Comparison of ENCODE assay signal across 29 cellular contexts in genomic region chr13:37488682-37489081, GRCh38.
A peak's percentile ranks its signal among the peaks of the same experiment; 100 is the strongest.
DNase-seq lines count a peak whose midpoint lies in the region; FAIRE-seq and TF ChIP-seq lines count a peak whose summit lies in the region.
"Had no signal": no experiment of that assay in that cellular context is flagged by ENCODE, and none has a peak within 500 bp of the region (broad histone marks: within the 10 kb centered on the region; RNA-seq: fewer than 3 reads in every experiment).

No MANE protein-coding gene starts in this region.

- no peak overlapping the region for H3K9ac ChIP-seq in GM23248

- peaks cover 7% of the 10 kb centered on the region for H3K9me3 Mint-ChIP-seq in chondrocyte (ENCODE audit: low read depth)
- H3K9me3 Mint-ChIP-seq: activated naive CD4-positive, alpha-beta T cell treated with anti-CD3 and anti-CD28 coated beads for 36 hours; endodermal cell; nephron; stimulated activated naive CD8-positive, alpha-beta T cell treated with anti-CD3 and anti-CD28 coated beads, Interleukin-15, Interleukin-2, amounts not matched to agents 100 ng/mL and 50 ng/mL, for 24 hours had no signal

- peak; percentile 69 for DNase-seq in GM23248
- DNase-seq in chondrocyte (ENCODE audit: low spot score), result no peak
- DNase-seq in iris pigment epithelial cell (ENCODE audit: low read depth), result peak; percentile 65
- DNase-seq in effector CD4-positive, alpha-beta T cell, result no peak
- no peak for DNase-seq in GM10248 (ENCODE audit: extremely low spot score)
- DNase-seq in GM19238 (ENCODE audit: insufficient read length, low spot score), result no peak
- no peak for DNase-seq in HT-29 (ENCODE audit: low spot score)
- DNase-seq: activated CD8-positive, alpha-beta memory T cell treated with anti-CD3 and anti-CD28 coated beads, Interleukin-2, amount 50 U/mL, for 48 hours; activated CD8-positive, alpha-beta T cell treated with anti-CD3 and anti-CD28 coated beads for 36 hours; activated naive CD4-positive, alpha-beta T cell treated with anti-CD3 and anti-CD28 coated beads for 36 hours; amygdala; BE2C; CD8-positive, alpha-beta T cell; endodermal cell; NCI-H146; NCI-H345; ovary; small intestine; stimulated activated CD4-positive, alpha-beta T cell treated with anti-CD3 and anti-CD28 coated beads, Interleukin-1b, Interleukin-23, amount 100 ng/mL, for 48 hours had no signal

- no peaks in the 10 kb centered on the region for H4K20me1 ChIP-seq in GM23248 (ENCODE audit: insufficient read depth)

- H3K36me3 ChIP-seq in GM23248 (ENCODE audit: low read depth), result no peaks in the 10 kb centered on the region
- H3K36me3 ChIP-seq: BE2C, HAP-1, ovary, thoracic aorta had no signal

- H3K27me3 Mint-ChIP-seq in chondrocyte (ENCODE audit: low read depth), result no peaks in the 10 kb centered on the region
- H3K27me3 Mint-ChIP-seq: activated CD8-positive, alpha-beta T cell treated with anti-CD3 and anti-CD28 coated beads for 36 hours; dendritic cell treated with granulocyte-macrophage colony-stimulating factor and Interleukin-4, amounts not matched to agents 40 ng/mL and 50 ng/mL, for 4 days; stimulated activated naive CD8-positive, alpha-beta T cell treated with anti-CD3 and anti-CD28 coated beads, Interleukin-15, Interleukin-2, amounts not matched to agents 100 ng/mL and 50 ng/mL, for 24 hours had no signal

- in situ Hi-C loops in GM23248 (cut with MboI), result no loop called here

- H3F3A ChIP-seq in GM23248 (ENCODE audit: insufficient read depth), result peaks cover 47% of the 10 kb centered on the region

- peaks cover 89% of the 10 kb centered on the region for H3K4me1 Mint-ChIP-seq in chondrocyte (ENCODE audit: low read depth)

- peak overlapping the region; percentile 23; the same call in 1 of the 2 replicates for H3K4me3 ChIP-seq in GM23248
- H3K4me3 ChIP-seq: HAP-1, hepatocyte, lung, ovary, thoracic aorta had no signal

- CTCF ChIA-PET in GM10248 (lab: Yijun Ruan, JAX), result no interaction called here

- H3K4me2 ChIP-seq in GM23248 (ENCODE audit: unreplicated experiment), result peak overlapping the region; percentile 60
- H3K4me2 ChIP-seq: hepatocyte had no signal

- POLR2A ChIA-PET in GM10248 (lab: Yijun Ruan, JAX), result no interaction called here

- TF ChIP-seq CTCF in chondrocyte (IDR thresholded peaks at IDR 0.05) (no peak), GM10248 (IDR thresholded peaks at IDR 0.05; ENCODE audit: control extremely low read depth, extremely low read depth, low read depth, missing control alignments) (no peak)

- no peak overlapping the region for H3K4me3 Mint-ChIP-seq in chondrocyte (ENCODE audit: unreplicated experiment)
- H3K4me3 Mint-ChIP-seq: activated CD8-positive, alpha-beta T cell treated with anti-CD3 and anti-CD28 coated beads for 36 hours; activated naive CD4-positive, alpha-beta T cell treated with anti-CD3 and anti-CD28 coated beads for 36 hours; CD8-positive, alpha-beta T cell; dendritic cell treated with granulocyte-macrophage colony-stimulating factor and Interleukin-4, amounts not matched to agents 40 ng/mL and 50 ng/mL, for 4 days; endodermal cell; nephron; stimulated activated naive CD8-positive, alpha-beta T cell treated with anti-CD3 and anti-CD28 coated beads, Interleukin-15, Interleukin-2, amounts not matched to agents 100 ng/mL and 50 ng/mL, for 24 hours had no signal

- no peaks in the 10 kb centered on the region for H3K27me3 ChIP-seq in GM23248 (replicated peaks; ENCODE audit: insufficient read depth)
- H3K27me3 ChIP-seq: BE2C, hepatocyte, ovary had no signal

- H3K79me2 ChIP-seq in GM23248 (ENCODE audit: insufficient read depth), result no peaks in the 10 kb centered on the region
- H3K79me2 ChIP-seq: hepatocyte had no signal

- peaks cover 2% of the 10 kb centered on the region for H3K36me3 Mint-ChIP-seq in chondrocyte (ENCODE audit: low read depth)
- H3K36me3 Mint-ChIP-seq: CD8-positive, alpha-beta T cell had no signal

- peak overlapping the region; percentile 83 for H3K27ac Mint-ChIP-seq in chondrocyte (ENCODE audit: unreplicated experiment)
- H3K27ac Mint-ChIP-seq: activated CD8-positive, alpha-beta T cell treated with anti-CD3 and anti-CD28 coated beads for 36 hours; activated naive CD4-positive, alpha-beta T cell treated with anti-CD3 and anti-CD28 coated beads for 36 hours; CD8-positive, alpha-beta T cell; dendritic cell treated with granulocyte-macrophage colony-stimulating factor and Interleukin-4, amounts not matched to agents 40 ng/mL and 50 ng/mL, for 4 days; endodermal cell; stimulated activated naive CD8-positive, alpha-beta T cell treated with anti-CD3 and anti-CD28 coated beads, Interleukin-15, Interleukin-2, amounts not matched to agents 100 ng/mL and 50 ng/mL, for 24 hours had no signal

- H3K4me1 ChIP-seq in GM23248 (ENCODE audit: insufficient read depth), result peaks cover 80% of the 10 kb centered on the region
- H3K4me1 ChIP-seq: BE2C, HAP-1 had no signal

- H3K27ac ChIP-seq in GM23248, result peak overlapping the region; percentile 22
- H3K27ac ChIP-seq: hepatocyte, ovary had no signal

- no peaks in the 10 kb centered on the region for H3K9me3 ChIP-seq in GM23248 (ENCODE audit: low read depth)
- H3K9me3 ChIP-seq: BE2C, HAP-1, ovary, thoracic aorta had no signal

- H3K9me2 ChIP-seq in GM23248 (ENCODE audit: insufficient read depth), result no peaks in the 10 kb centered on the region

- H2AFZ ChIP-seq in GM23248, result no peak overlapping the region
- H2AFZ ChIP-seq: hepatocyte had no signal

- peak; percentile 21 for FAIRE-seq in A204.1 (lab: Jason Lieb, UNC)
- FAIRE-seq: GM12891, urothelium cell line had no signal

Comparison
In these comparisons a context has a peak if more than half of its experiments do, and no peak if none do; other contexts are left out.
1. DNase-seq: peak in GM23248 (single experiment) and iris pigment epithelial cell (single experiment); none in chondrocyte (single experiment), effector CD4-positive, alpha-beta T cell (single experiment), GM10248 (single experiment), GM19238 (single experiment) and HT-29 (single experiment).